Comparison of ENCODE assay signal across 8 cellular contexts in the genomic region with DNA sequence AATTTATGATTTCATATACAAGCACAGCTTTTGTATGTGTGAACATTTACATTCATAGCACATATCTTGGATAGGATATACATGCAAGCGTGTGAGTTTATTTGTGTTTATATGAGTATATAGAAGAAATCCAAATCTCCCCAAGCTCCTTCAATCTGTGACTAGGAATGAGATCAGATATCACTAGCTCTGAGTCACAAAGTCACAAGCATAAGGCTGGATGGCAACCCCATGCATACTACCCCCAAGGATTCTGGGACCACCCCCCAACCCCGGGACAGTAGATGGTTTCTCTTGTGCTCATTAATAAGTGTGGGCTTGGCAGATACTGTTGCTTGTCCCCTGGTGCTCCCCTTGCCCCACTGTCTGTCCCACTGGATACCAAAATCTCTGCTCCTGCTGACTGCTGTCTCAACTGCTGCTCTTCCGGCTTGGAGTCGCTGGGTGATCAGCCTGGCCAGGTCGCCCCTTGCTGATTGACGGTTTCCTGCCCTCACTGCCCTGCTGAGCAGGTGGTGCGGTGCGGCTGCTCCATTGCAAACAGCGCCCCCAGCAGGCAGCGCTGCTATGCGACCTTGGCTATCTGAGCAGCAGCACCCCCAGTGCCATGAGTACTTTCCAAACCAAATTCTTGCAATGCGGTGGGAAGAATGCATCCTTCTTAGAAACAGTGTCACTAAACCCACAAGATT.
DNase-seq lines count a peak whose midpoint lies in the region; ATAC-seq and TF ChIP-seq lines count a peak whose summit lies in the region.

No MANE protein-coding gene starts in this region.

- no peaks in the 10 kb centered on the region for H3K27me3 ChIP-seq in A673 (replicated peaks; ENCODE audit: insufficient read depth, low read depth, low read length, poor library complexity)
- no peaks in the 10 kb centered on the region for H3K27me3 ChIP-seq in WERI-Rb-1 (ENCODE audit: insufficient read depth, low read depth, severe bottlenecking)
- H3K27me3 ChIP-seq in esophagus squamous epithelium, result no peaks in the 10 kb centered on the region

- DNase-seq in A673 (ENCODE audit: low spot score), result no peak
- peak; percentile 28 for DNase-seq in WERI-Rb-1
- DNase-seq in islet precursor cell, result peak; percentile 70
- no peak for DNase-seq in dedifferentiated amniotic fluid mesenchymal stem cell (ENCODE audit: extremely low spot score)
- DNase-seq in NCI-H526 treated with DMSO at 0.1 percent for 48 hours (lab: John Stamatoyannopoulos, UW), result no peak
- DNase-seq in esophagus squamous epithelium (lab: John Stamatoyannopoulos, UW), result no peak

- CTCF ChIA-PET in A673 (lab: Charles Lee), result interaction anchor here (0.6 kb wide), 1 partner anchor 256 kb away, joined by 7 read pairs; no protein-coding TSS in a partner anchor

- H3K27ac ChIP-seq in A673 (ENCODE audit: low read depth, low read length, poor library complexity, severe bottlenecking), result no peak overlapping the region
- H3K27ac ChIP-seq in WERI-Rb-1, result no peak overlapping the region
- H3K27ac ChIP-seq in esophagus squamous epithelium, result no peak overlapping the region

- H3K36me3 ChIP-seq in A673 (ENCODE audit: insufficient read depth, low read length, poor library complexity, severe bottlenecking) (no peaks in the 10 kb centered on the region), WERI-Rb-1 (no peaks in the 10 kb centered on the region), esophagus squamous epithelium (no peaks in the 10 kb centered on the region)

- POLR2A ChIA-PET in A673 (lab: Charles Lee; ENCODE audit: low non-redundant PET), result interaction anchor here (0.5 kb wide), 1 partner anchor 401 kb away, joined by 5 read pairs; no protein-coding TSS in a partner anchor

- no TSS peak for BruUV-seq in A673 (replicated peaks; lab: Mats Ljungman, UMichigan)

- 60% methylated on average over 10 of the region's 12 CpGs for WGBS in esophagus squamous epithelium, 2 donors

- TF ChIP-seq CTCF in A673 (conservative IDR thresholded peaks at IDR 0.05; ENCODE audit: low read depth, low read length) (peak; percentile 47), WERI-Rb-1 (IDR thresholded peaks at IDR 0.05; ENCODE audit: low read depth, low read length) (peak; percentile 70), esophagus squamous epithelium (IDR thresholded peaks at IDR 0.05) (peak in 1 of 6 experiments; percentile 15)

- H3K4me1 ChIP-seq in A673 (ENCODE audit: insufficient read depth, low read length, poor library complexity, severe bottlenecking) (no peaks in the 10 kb centered on the region), esophagus squamous epithelium (peaks cover 0 to 13% (median 0%) of the 10 kb centered on the region in 3 donors)

- H3K9me3 ChIP-seq in A673 (ENCODE audit: low read depth, low read length, poor library complexity, severe bottlenecking) (no peaks in the 10 kb centered on the region), WERI-Rb-1 (ENCODE audit: severe bottlenecking) (no peaks in the 10 kb centered on the region), esophagus squamous epithelium (no peaks in the 10 kb centered on the region)

- no peak overlapping the region for H3K4me3 ChIP-seq in A673 (ENCODE audit: low read depth, low read length, poor library complexity, severe bottlenecking)
- H3K4me3 ChIP-seq in WERI-Rb-1 (ENCODE audit: low read depth, low read length), result no peak overlapping the region
- no peak overlapping the region for H3K4me3 ChIP-seq in esophagus squamous epithelium

- ATAC-seq in GM19351 (IDR thresholded peaks at IDR 0.05; ENCODE audit: unreplicated experiment) (peak; percentile 61), HG02623 (IDR thresholded peaks at IDR 0.05; ENCODE audit: unreplicated experiment) (no peak)

- no peak for TF ChIP-seq POLR2A in esophagus squamous epithelium (IDR thresholded peaks at IDR 0.05)

- intact Hi-C loops in A673 (cut with micrococcal nuclease; ENCODE audit: unreplicated experiment), result no loop called here
- intact Hi-C loops in esophagus squamous epithelium (cut with DNase I), result no loop called here

Comparison
In these comparisons a context has a peak if more than half of its experiments do, and no peak if none do; other contexts are left out.
1. DNase-seq: peak in WERI-Rb-1 (single experiment) and islet precursor cell (single experiment); none in A673 (single experiment), dedifferentiated amniotic fluid mesenchymal stem cell (single experiment), NCI-H526 treated with DMSO at 0.1 percent for 48 hours (single experiment) and esophagus squamous epithelium (single experiment).